Comparison of ENCODE assay signal across 14 cellular contexts in the genomic region with DNA sequence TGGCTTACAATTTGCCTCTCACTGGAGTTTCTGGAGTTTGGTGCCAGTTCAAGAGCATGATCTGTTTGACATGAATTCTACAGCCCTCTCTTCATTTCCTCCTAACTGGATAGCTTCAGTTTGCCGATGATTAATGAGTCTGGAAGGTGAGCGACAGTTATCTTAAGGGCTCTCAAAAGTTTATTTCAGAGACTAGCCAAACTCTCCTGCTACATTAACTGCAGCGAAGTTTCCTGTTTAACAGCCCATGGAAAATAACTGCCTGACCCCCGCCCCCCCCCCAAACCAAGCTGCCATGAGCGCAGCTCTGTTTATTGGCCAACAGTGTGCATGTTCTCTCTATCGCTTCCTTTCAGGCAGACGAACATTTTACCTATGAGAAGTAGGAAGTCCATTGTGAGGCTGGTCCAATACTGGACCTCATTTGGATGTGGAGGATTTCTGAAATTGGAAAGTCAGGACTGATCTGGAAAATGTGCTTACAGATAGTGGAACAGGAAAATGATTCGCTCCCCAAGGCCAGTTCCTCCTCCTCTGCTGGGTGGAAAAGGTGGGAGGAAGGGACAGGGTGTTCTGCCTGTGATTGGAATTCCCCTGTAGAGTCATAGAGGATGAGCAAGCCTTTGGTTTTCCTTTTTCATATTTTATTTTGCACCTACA.
DNase-seq lines count a peak whose midpoint lies in the region; ATAC-seq and TF ChIP-seq lines count a peak whose summit lies in the region.
"Had no signal": no experiment of that assay in that cellular context is flagged by ENCODE, and none has a peak within 500 bp of the region (broad histone marks: within the 10 kb centered on the region; RNA-seq: fewer than 3 reads in every experiment).

No MANE protein-coding gene starts in this region.

- 46 to 51% methylated on average over 7 of the region's 8 CpGs for WGBS in esophagus squamous epithelium, 2 donors

- CTCF ChIA-PET in WTC11 (lab: Charles Lee): no interaction called here

- H3K36me3 Mint-ChIP-seq in nephron (ENCODE audit: low read depth) (no peaks in the 10 kb centered on the region), WTC11 (no peaks in the 10 kb centered on the region), endothelial cell (ENCODE audit: low read depth, unreplicated experiment) (no peaks in the 10 kb centered on the region)
- H3K36me3 Mint-ChIP-seq: immature natural killer cell had no signal

- H3K27me3 ChIP-seq in esophagus squamous epithelium: no peaks in the 10 kb centered on the region
- H3K27me3 ChIP-seq: BLaER1 had no signal

- H3K27ac Mint-ChIP-seq in nephron (peak overlapping the region; percentile 1 to 59 (median 42)), WTC11 (no peak overlapping the region), endothelial cell (ENCODE audit: unreplicated experiment) (no peak overlapping the region)
- H3K27ac Mint-ChIP-seq: immature natural killer cell had no signal

- no peak for ATAC-seq in GM19452 (IDR thresholded peaks at IDR 0.05; ENCODE audit: unreplicated experiment)
- no peak for ATAC-seq in WTC11
- ATAC-seq: HepG2 had no signal

- H3K4me1 Mint-ChIP-seq in nephron (peaks cover 33% of the 10 kb centered on the region), WTC11 (no peaks in the 10 kb centered on the region), endothelial cell (ENCODE audit: unreplicated experiment) (peaks cover 2% of the 10 kb centered on the region)
- H3K4me1 Mint-ChIP-seq: immature natural killer cell had no signal

- POLR2A ChIA-PET in WTC11 (lab: Charles Lee): no interaction called here

- H3K9me3 ChIP-seq in esophagus squamous epithelium: no peaks in the 10 kb centered on the region
- H3K9me3 ChIP-seq: BLaER1 had no signal

- no peak overlapping the region for H3K4me3 Mint-ChIP-seq in nephron
- no peak overlapping the region for H3K4me3 Mint-ChIP-seq in WTC11
- no peak overlapping the region for H3K4me3 Mint-ChIP-seq in endothelial cell (ENCODE audit: unreplicated experiment)
- H3K4me3 Mint-ChIP-seq: immature natural killer cell had no signal

- H3K4me1 ChIP-seq in esophagus squamous epithelium: peaks cover 0 to 21% (median 7%) of the 10 kb centered on the region in 3 donors
- H3K4me1 ChIP-seq: BLaER1 had no signal

- H3K9me3 Mint-ChIP-seq in nephron: no peaks in the 10 kb centered on the region
- H3K9me3 Mint-ChIP-seq in WTC11: no peaks in the 10 kb centered on the region
- no peaks in the 10 kb centered on the region for H3K9me3 Mint-ChIP-seq in endothelial cell (ENCODE audit: unreplicated experiment)

- DNase-seq in AG10803 (ENCODE audit: low read depth): peak; percentile 42
- peak; percentile 4 for DNase-seq in NCI-H510A (lab: John Stamatoyannopoulos, UW)
- DNase-seq in esophagus squamous epithelium (lab: John Stamatoyannopoulos, UW): no peak
- DNase-seq in WTC11 (ENCODE audit: low spot score): no peak
- no peak for DNase-seq in NCI-H446 (lab: John Stamatoyannopoulos, UW)
- no peak for DNase-seq in endothelial cell (ENCODE audit: low spot score)
- DNase-seq: activated CD4-positive, alpha-beta T cell treated with anti-CD3 and anti-CD28 coated beads for 1 hour; activated gamma-delta T cell treated with Interleukin-2 at 50 U/mL for 16 hours; immature natural killer cell; SHP77 had no signal

- H3K27ac ChIP-seq in esophagus squamous epithelium: peak overlapping the region in 3 of 4 donors; percentile 31 to 42 (median 33)
- H3K27ac ChIP-seq: BLaER1 had no signal

- no peak overlapping the region for H3K4me3 ChIP-seq in AG10803 (ENCODE audit: low read length)
- no peak overlapping the region for H3K4me3 ChIP-seq in esophagus squamous epithelium
- H3K4me3 ChIP-seq: BLaER1 had no signal

- H3K27me3 Mint-ChIP-seq in nephron (ENCODE audit: low read depth): peaks cover 7% of the 10 kb centered on the region
- no peaks in the 10 kb centered on the region for H3K27me3 Mint-ChIP-seq in WTC11 (ENCODE audit: low read depth)
- H3K27me3 Mint-ChIP-seq in endothelial cell (ENCODE audit: unreplicated experiment): no peaks in the 10 kb centered on the region

- no peaks in the 10 kb centered on the region for H3K36me3 ChIP-seq in esophagus squamous epithelium
- H3K36me3 ChIP-seq: BLaER1 had no signal

- TF ChIP-seq POLR2A in esophagus squamous epithelium (IDR thresholded peaks at IDR 0.05): no peak

- no peak for TF ChIP-seq CTCF in AG10803 (conservative IDR thresholded peaks at IDR 0.05; ENCODE audit: low read length)
- no peak for TF ChIP-seq CTCF in esophagus squamous epithelium (IDR thresholded peaks at IDR 0.05)
- TF ChIP-seq CTCF in nephron (IDR thresholded peaks at IDR 0.05; ENCODE audit: unreplicated experiment in 3 of 3): no peak
- TF ChIP-seq CTCF in WTC11 (IDR thresholded peaks at IDR 0.05): no peak
- TF ChIP-seq CTCF in endothelial cell (IDR thresholded peaks at IDR 0.05; ENCODE audit: unreplicated experiment): no peak

- intact Hi-C loops in esophagus squamous epithelium (cut with DNase I): no loop called here

TF ChIP-seq in WTC11, 78 proteins besides CTCF, POLR2A, EP300 and RAD21:
- TF ChIP-seq MYBL2 (CRISPR knock-in tag; IDR thresholded peaks at IDR 0.05) (no peak), TEAD4 (CRISPR knock-in tag; IDR thresholded peaks at IDR 0.05) (no peak), MXD4 (CRISPR knock-in tag; IDR thresholded peaks at IDR 0.05; ENCODE audit: borderline replicate concordance) (no peak), FOXP1 (CRISPR knock-in tag; IDR thresholded peaks at IDR 0.05; ENCODE audit: borderline replicate concordance) (no peak), ZMAT4 (CRISPR knock-in tag; IDR thresholded peaks at IDR 0.05) (no peak), NR3C1 (CRISPR knock-in tag; conservative IDR thresholded peaks at IDR 0.05; ENCODE audit: low read depth) (no peak)
- TF ChIP-seq, protein P1, sequence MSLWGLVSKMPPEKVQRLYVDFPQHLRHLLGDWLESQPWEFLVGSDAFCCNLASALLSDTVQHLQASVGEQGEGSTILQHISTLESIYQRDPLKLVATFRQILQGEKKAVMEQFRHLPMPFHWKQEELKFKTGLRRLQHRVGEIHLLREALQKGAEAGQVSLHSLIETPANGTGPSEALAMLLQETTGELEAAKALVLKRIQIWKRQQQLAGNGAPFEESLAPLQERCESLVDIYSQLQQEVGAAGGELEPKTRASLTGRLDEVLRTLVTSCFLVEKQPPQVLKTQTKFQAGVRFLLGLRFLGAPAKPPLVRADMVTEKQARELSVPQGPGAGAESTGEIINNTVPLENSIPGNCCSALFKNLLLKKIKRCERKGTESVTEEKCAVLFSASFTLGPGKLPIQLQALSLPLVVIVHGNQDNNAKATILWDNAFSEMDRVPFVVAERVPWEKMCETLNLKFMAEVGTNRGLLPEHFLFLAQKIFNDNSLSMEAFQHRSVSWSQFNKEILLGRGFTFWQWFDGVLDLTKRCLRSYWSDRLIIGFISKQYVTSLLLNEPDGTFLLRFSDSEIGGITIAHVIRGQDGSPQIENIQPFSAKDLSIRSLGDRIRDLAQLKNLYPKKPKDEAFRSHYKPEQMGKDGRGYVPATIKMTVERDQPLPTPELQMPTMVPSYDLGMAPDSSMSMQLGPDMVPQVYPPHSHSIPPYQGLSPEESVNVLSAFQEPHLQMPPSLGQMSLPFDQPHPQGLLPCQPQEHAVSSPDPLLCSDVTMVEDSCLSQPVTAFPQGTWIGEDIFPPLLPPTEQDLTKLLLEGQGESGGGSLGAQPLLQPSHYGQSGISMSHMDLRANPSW (CRISPR knock-in tag; conservative IDR thresholded peaks at IDR 0.05; ENCODE audit: low read depth): no peak

Comparison
In these comparisons a context has a peak if more than half of its experiments do, and no peak if none do; other contexts are left out.
1. DNase-seq: peak in AG10803 (single experiment) and NCI-H510A (single experiment); none in esophagus squamous epithelium (single experiment), WTC11 (single experiment), NCI-H446 (0 of 2) and endothelial cell (single experiment).
2. H3K27ac Mint-ChIP-seq: peak in nephron (3 of 3); none in WTC11 (single experiment) and endothelial cell (single experiment).